Comparison of ENCODE assay signal across 10 cellular contexts in the genomic region with DNA sequence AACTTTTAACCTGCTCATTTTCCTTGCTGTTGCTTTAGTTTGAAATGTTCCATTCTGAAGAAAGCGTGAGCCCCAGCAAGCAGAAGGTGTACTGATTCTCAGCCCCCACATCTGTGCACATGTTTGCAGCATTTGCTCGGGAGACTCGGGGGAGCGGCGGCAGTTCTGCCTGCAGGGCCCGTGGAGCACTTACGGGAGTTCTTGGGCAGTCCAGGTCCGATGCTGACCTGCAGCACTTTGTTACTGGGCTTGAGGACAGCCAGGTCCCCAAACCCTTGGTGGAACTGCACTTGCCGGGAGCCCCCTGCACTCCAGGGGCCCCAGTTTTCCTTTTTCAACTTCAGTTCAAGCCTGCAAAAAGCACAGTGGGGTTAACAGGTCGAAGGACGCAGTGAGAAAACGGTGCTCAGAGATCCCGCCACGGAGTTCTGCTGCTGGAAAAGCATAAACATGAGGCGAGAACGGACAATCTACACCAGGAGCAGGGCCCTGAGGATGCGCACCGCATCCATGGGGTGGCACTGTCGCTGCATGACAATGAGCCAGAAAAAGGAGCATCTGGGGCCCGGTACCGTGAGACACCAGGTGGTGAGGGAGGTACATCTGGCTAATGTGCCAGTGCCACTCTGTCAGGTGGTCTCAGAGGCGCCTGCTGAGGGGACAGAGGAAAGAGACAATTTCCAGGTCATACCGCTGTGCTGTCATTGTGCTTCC. TPM values are rescaled to one million over a fixed set of nuclear protein-coding genes. Genes with fewer than 3 reads are reported as not detected.
A peak's percentile ranks its signal among the peaks of the same experiment; 100 is the strongest.
DNase-seq lines count a peak whose midpoint lies in the region; ATAC-seq, FAIRE-seq and TF ChIP-seq lines count a peak whose summit lies in the region.
"Had no signal": no experiment of that assay in that cellular context is flagged by ENCODE, and none has a peak within 500 bp of the region (broad histone marks: within the 10 kb centered on the region; RNA-seq: fewer than 3 reads in every experiment).

No MANE protein-coding gene starts in this region.

- H3K9ac ChIP-seq in GM12878 (ENCODE audit: control insufficient read depth, insufficient read depth, low read length), result no peak overlapping the region
- H3K9ac ChIP-seq in neural progenitor cell, result no peak overlapping the region

- H3K27me3 Mint-ChIP-seq in neural progenitor cell (ENCODE audit: insufficient read depth, low read depth), result peaks cover 2% of the 10 kb centered on the region
- H3K27me3 Mint-ChIP-seq: T-cell had no signal

- no TSS peak for BruUV-seq in GM12878 (replicated peaks; lab: Mats Ljungman, UMichigan)

- H3K36me3 ChIP-seq in GM12878 (ENCODE audit: control insufficient read depth in 2 of 2, insufficient read depth in 2 of 2, low read length in 1 of 2), result peaks cover 9 to 53% of the 10 kb centered on the region in 2 experiments
- no peaks in the 10 kb centered on the region for H3K36me3 ChIP-seq in neural progenitor cell

- no peak overlapping the region for H3K4me3 Mint-ChIP-seq in neural progenitor cell
- H3K4me3 Mint-ChIP-seq: T-cell had no signal

- intact Hi-C loops in GM12878 (cut with micrococcal nuclease; ENCODE audit: unreplicated experiment), result loop anchor here (5.0 kb wide), 1 partner anchor 331 kb away; no protein-coding TSS in a partner anchor

- H3K4me2 ChIP-seq in GM12878 (ENCODE audit: control insufficient read depth, insufficient read depth) (no peak overlapping the region), neural progenitor cell (no peak overlapping the region)

- no peak overlapping the region for H2AFZ ChIP-seq in GM12878 (ENCODE audit: control insufficient read depth, low read depth, low read length)
- no peak overlapping the region for H2AFZ ChIP-seq in neural progenitor cell (replicated peaks)

- SMC1A ChIA-PET in GM12878 (lab: Charles Lee; ENCODE audit: uncharacterized antibody, unreplicated experiment), result interaction anchor here (0.9 to 3.1 kb wide), 8 partner anchors 9 to 346 kb away, joined by 3 to 15 read pairs (median 3); no protein-coding TSS in a partner anchor

- TF ChIP-seq CTCF in GM12878 (IDR thresholded peaks at IDR 0.05 in 2 of 3, conservative IDR thresholded peaks at IDR 0.05 in 1 of 3; ENCODE audit: control insufficient read depth in 2 of 3, extremely low read depth in 1 of 3, insufficient read depth in 1 of 3, low read depth in 3 of 3, low read length in 3 of 3) (peak; percentile 33 to 47 (median 43); a peak in 4 of 6 replicates), neural progenitor cell (IDR thresholded peaks at IDR 0.05) (peak; percentile 63)

- TF ChIP-seq RAD21 in GM12878 (IDR thresholded peaks at IDR 0.05; ENCODE audit: insufficient read depth, low read depth, low read length), result peak; percentile 51

- TF ChIP-seq EP300 in GM12878 (IDR thresholded peaks at IDR 0.05; ENCODE audit: borderline replicate concordance in 1 of 2, control insufficient read depth in 1 of 2, low read depth in 2 of 2, low read length in 2 of 2), result no peak

- no peaks in the 10 kb centered on the region for H3F3A ChIP-seq in neural progenitor cell (ENCODE audit: low read depth)

- H3K4me1 ChIP-seq in GM12878 (ENCODE audit: control insufficient read depth, insufficient read depth, low read length), result no peaks in the 10 kb centered on the region
- H3K4me1 ChIP-seq in neural progenitor cell, result no peaks in the 10 kb centered on the region

- no peak for TF ChIP-seq POLR2A in GM12878 (IDR thresholded peaks at IDR 0.05; ENCODE audit: low read depth, low read length)

- no peak for FAIRE-seq in GM12878 (lab: Jason Lieb, UNC)

- peaks cover 6% of the 10 kb centered on the region for H3K36me3 Mint-ChIP-seq in neural progenitor cell
- H3K36me3 Mint-ChIP-seq: T-cell had no signal

- RAD21 ChIA-PET in GM12878 (lab: Charles Lee; ENCODE audit: unreplicated experiment), result interaction anchor here (1.0 to 1.9 kb wide), 5 partner anchors 129 to 333 kb away, joined by 3 to 8 read pairs (median 6); no protein-coding TSS in a partner anchor

- H3K4me3 ChIP-seq in GM12878 (no peak overlapping the region), neural progenitor cell (no peak overlapping the region)

- H3K27ac Mint-ChIP-seq in neural progenitor cell, result no peak overlapping the region
- H3K27ac Mint-ChIP-seq: T-cell had no signal

- POLR2A ChIA-PET in GM12878 (lab: Charles Lee), result no interaction called here

- H3K9me3 Mint-ChIP-seq in neural progenitor cell, result no peaks in the 10 kb centered on the region
- H3K9me3 Mint-ChIP-seq: T-cell had no signal

- H3K79me2 ChIP-seq in GM12878 (ENCODE audit: control insufficient read depth, insufficient read depth, low read length), result no peaks in the 10 kb centered on the region
- H3K79me2 ChIP-seq in neural progenitor cell (ENCODE audit: low read depth), result no peaks in the 10 kb centered on the region

- ATAC-seq in GM12878 (peak; percentile 74), GM21360 (IDR thresholded peaks at IDR 0.05; ENCODE audit: unreplicated experiment) (no peak), HG03439 (IDR thresholded peaks at IDR 0.05; ENCODE audit: unreplicated experiment) (no peak)
- ATAC-seq: T-cell had no signal

- in situ Hi-C loops in GM12878 (cut with MboI), result no loop called here

- peak; percentile 53 for DNase-seq in NCI-H2196 (lab: John Stamatoyannopoulos, UW; ENCODE audit: unreplicated experiment)
- DNase-seq in NCI-H2196 treated with DMSO at 0.1 percent for 48 hours (lab: John Stamatoyannopoulos, UW; ENCODE audit: unreplicated experiment), result no peak
- DNase-seq in NCI-H2227 (lab: John Stamatoyannopoulos, UW; ENCODE audit: unreplicated experiment), result peak; percentile 79
- no peak for DNase-seq in GM12878 (ENCODE audit: low read depth, low spot score)
- DNase-seq in neural progenitor cell (ENCODE audit: low spot score), result peak; percentile 61
- DNase-seq in epidermal melanocyte (ENCODE audit: insufficient read length, low spot score), result no peak

- H3K4me1 Mint-ChIP-seq in neural progenitor cell, result no peaks in the 10 kb centered on the region
- H3K4me1 Mint-ChIP-seq: T-cell had no signal

- H3K9me3 ChIP-seq in GM12878 (replicated peaks; ENCODE audit: control insufficient read depth, insufficient read depth, low read length), result no peaks in the 10 kb centered on the region; the same call in 2 of the 3 replicates
- no peaks in the 10 kb centered on the region for H3K9me3 ChIP-seq in neural progenitor cell (ENCODE audit: low read depth)

- CTCF ChIA-PET in GM12878 (lab: Yijun Ruan, JAX), result interaction anchor here (0.9 to 1.8 kb wide), 16 partner anchors 8 to 368 kb away, joined by 3 to 6 read pairs (median 4); no protein-coding TSS in a partner anchor

- no peaks in the 10 kb centered on the region for H4K20me1 ChIP-seq in GM12878 (ENCODE audit: control insufficient read depth, insufficient read depth)
- no peaks in the 10 kb centered on the region for H4K20me1 ChIP-seq in neural progenitor cell (ENCODE audit: low read depth)

- 91% methylated on average over 23 of the region's 23 CpGs for WGBS in GM12878 (ENCODE audit: insufficient coverage, insufficient replicate concordance, low lambda C conversion rate, missing lambda C conversion rate)

- H3K27ac ChIP-seq in GM12878 (ENCODE audit: control insufficient read depth, insufficient read depth) (no peak overlapping the region), neural progenitor cell (no peak overlapping the region)
- H3K27ac ChIP-seq: C4-2B had no signal

- H3K27me3 ChIP-seq in GM12878 (replicated peaks in 1 of 2; ENCODE audit: control insufficient read depth in 2 of 2, insufficient read depth in 2 of 2, low read length in 1 of 2) (no peaks in the 10 kb centered on the region), neural progenitor cell (no peaks in the 10 kb centered on the region)

TF ChIP-seq in GM12878, 131 proteins besides CTCF, POLR2A, EP300 and RAD21 (continues in another document):
- TF ChIP-seq TBL1XR1 (IDR thresholded peaks at IDR 0.05; ENCODE audit: low read depth, low read length), result no peak

RNA-seq across cellular contexts. Expression of a gene that starts 45.6 kb away (rescaled TPM):
- not detected in 2 replicates for total RNA-seq in GM12878 (2013; cell fraction: nucleolus; rRNA removed)
- total RNA-seq in GM12878 (2014; rRNA removed), result not detected in 2 replicates
- not detected in 2 replicates for total RNA-seq in GM12878 (2014; rRNA removed; fragmentation: Illumina TruSeq; extraction: Trizol)
- not detected in 2 replicates for total RNA-seq in GM12878 (2021)
- polyA plus RNA-seq in GM12878 (2011; ENCODE audit: low read depth), result 0.20 TPM
- polyA plus RNA-seq in GM12878 (2011; rRNA removed), result not detected in 2 replicates
- polyA plus RNA-seq in GM12878 (2011; cell fraction: cytosol; rRNA removed), result not detected in 2 replicates
- polyA plus RNA-seq in GM12878 (2011; cell fraction: nucleus; rRNA removed), result not detected in 2 replicates
- 0.63 and 0.64 TPM in 2 replicates for polyA plus RNA-seq in GM12878 (2012)
- polyA plus RNA-seq in GM12878 (2014; fragmentation: Illumina TruSeq; extraction: Trizol), result not detected in 2 replicates
- polyA plus RNA-seq in GM12878 (2014; fragmentation: Nextera tagmentation; extraction: Ambion mirVana), result not detected
- not detected in 2 replicates for polyA plus RNA-seq in GM12878 (2014; rRNA removed)
- under 1 TPM; 0.33 to 0.66 TPM for polyA plus RNA-seq in GM12878 (2016; fragmentation: Nextera tagmentation; extraction: Ambion mirVana)
- not detected in 2 replicates for polyA minus RNA-seq in GM12878 (2011; rRNA and poly(A)+ RNA removed)
- not detected in 2 replicates for polyA minus RNA-seq in GM12878 (2011; cell fraction: cytosol; rRNA and poly(A)+ RNA removed)
- not detected in 2 replicates for polyA minus RNA-seq in GM12878 (2011; cell fraction: nucleus; rRNA and poly(A)+ RNA removed)
- total RNA-seq in neural progenitor cell (ENCODE audit: low replicate concordance), result not detected in 2 replicates
- total RNA-seq: T-cell had no signal

RNA-seq across cellular contexts. Expression of a gene that starts 56.1 kb away (rescaled TPM):
- 44.1 and 48.5 TPM in 2 replicates for total RNA-seq in GM12878 (2013; cell fraction: nucleolus; rRNA removed)
- 80.9 and 87.1 TPM in 2 replicates for total RNA-seq in GM12878 (2014; rRNA removed)
- total RNA-seq in GM12878 (2014; rRNA removed; fragmentation: Illumina TruSeq; extraction: Trizol), result 94.8 and 99.8 TPM in 2 replicates
- total RNA-seq in GM12878 (2021), result 74.1 and 76.6 TPM in 2 replicates
- 55.9 TPM for polyA plus RNA-seq in GM12878 (2011; ENCODE audit: low read depth)
- polyA plus RNA-seq in GM12878 (2011; rRNA removed), result 97.7 and 133 TPM in 2 replicates
- polyA plus RNA-seq in GM12878 (2011; cell fraction: cytosol; rRNA removed), result 72.7 and 101 TPM in 2 replicates
- 63.2 and 67.5 TPM in 2 replicates for polyA plus RNA-seq in GM12878 (2011; cell fraction: nucleus; rRNA removed)
- polyA plus RNA-seq in GM12878 (2012), result 48.4 and 65.5 TPM in 2 replicates
- 102 and 107 TPM in 2 replicates for polyA plus RNA-seq in GM12878 (2014; fragmentation: Illumina TruSeq; extraction: Trizol)
- polyA plus RNA-seq in GM12878 (2014; fragmentation: Nextera tagmentation; extraction: Ambion mirVana), result 100 to 1,000 TPM; 205 to 211 TPM
- 75.1 and 89.1 TPM in 2 replicates for polyA plus RNA-seq in GM12878 (2014; rRNA removed)
- polyA plus RNA-seq in GM12878 (2016; fragmentation: Nextera tagmentation; extraction: Ambion mirVana), result 100 to 1,000 TPM; 171 to 178 TPM
- polyA minus RNA-seq in GM12878 (2011; rRNA and poly(A)+ RNA removed), result 61.9 and 70.4 TPM in 2 replicates
- polyA minus RNA-seq in GM12878 (2011; cell fraction: cytosol; rRNA and poly(A)+ RNA removed), result 37.6 and 38.6 TPM in 2 replicates
- 33.5 and 52.9 TPM in 2 replicates for polyA minus RNA-seq in GM12878 (2011; cell fraction: nucleus; rRNA and poly(A)+ RNA removed)
- total RNA-seq in neural progenitor cell (ENCODE audit: low replicate concordance), result 296 and 374 TPM in 2 replicates

Comparison
In these comparisons a context has a peak if more than half of its experiments do, and no peak if none do; other contexts are left out.
1. DNase-seq: peak in NCI-H2196 (single experiment), NCI-H2227 (single experiment) and neural progenitor cell (single experiment); none in NCI-H2196 treated with DMSO at 0.1 percent for 48 hours (single experiment), GM12878 (single experiment) and epidermal melanocyte (single experiment).